Comparison of ENCODE assay signal across 18 cellular contexts in genomic region chr1:153693466-153693865, GRCh38. TPM values are rescaled to one million over a fixed set of nuclear protein-coding genes. Genes with fewer than 3 reads are reported as not detected.
DNase-seq lines count a peak whose midpoint lies in the region; ATAC-seq, FAIRE-seq and TF ChIP-seq lines count a peak whose summit lies in the region.
"Had no signal": no experiment of that assay in that cellular context is flagged by ENCODE, and none has a peak within 500 bp of the region (broad histone marks: within the 10 kb centered on the region; RNA-seq: fewer than 3 reads in every experiment).

No MANE protein-coding gene starts in this region.

- peaks cover 4% of the 10 kb centered on the region for H3K36me3 ChIP-seq in right atrium auricular region

- no peak for ATAC-seq in Right ventricle myocardium inferior
- no peak for ATAC-seq in T-helper 17 cell
- ATAC-seq: A549 had no signal

- H3K36me3 Mint-ChIP-seq in T-helper 17 cell (ENCODE audit: low read depth) (no peaks in the 10 kb centered on the region), nephron (ENCODE audit: low read depth) (peaks cover 4% of the 10 kb centered on the region)

- H3K4me3 Mint-ChIP-seq in T-helper 17 cell (peak overlapping the region; percentile 52), nephron (no peak overlapping the region)
- H3K4me3 Mint-ChIP-seq: CD4-positive, alpha-beta T cell had no signal

- no peaks in the 10 kb centered on the region for H3K27me3 ChIP-seq in right atrium auricular region

- H3K27ac ChIP-seq in right atrium auricular region: no peak overlapping the region
- H3K27ac ChIP-seq: 22Rv1, A549, C4-2B, HL-60 had no signal

- TF ChIP-seq CTCF in right atrium auricular region (IDR thresholded peaks at IDR 0.05) (no peak), nephron (IDR thresholded peaks at IDR 0.05; ENCODE audit: unreplicated experiment in 3 of 3) (no peak)

- peaks cover 0 to 16% of the 10 kb centered on the region in 2 donors for H3K4me1 ChIP-seq in right atrium auricular region

- H3K4me3 ChIP-seq in right atrium auricular region: no peak overlapping the region
- H3K4me3 ChIP-seq: A549 had no signal

- no peaks in the 10 kb centered on the region for H3K9me3 ChIP-seq in right atrium auricular region
- no peaks in the 10 kb centered on the region for H3K9me3 ChIP-seq in T-helper 17 cell (ENCODE audit: control insufficient read depth, low read length, poor library complexity, severe bottlenecking)
- H3K9me3 ChIP-seq: A549 had no signal

- DNase-seq in Right ventricle myocardium inferior (ENCODE audit: missing footprints) (peak; percentile 64), right atrium auricular region (ENCODE audit: low spot score) (no peak), T-helper 17 cell (no peak), GM19239 (ENCODE audit: insufficient read length, low spot score) (no peak), inferior parietal cortex (ENCODE audit: extremely low spot score) (no peak), NCI-H2171 treated with DMSO at 0.1 percent for 48 hours (lab: John Stamatoyannopoulos, UW) (no peak)
- DNase-seq: AML-193; CD4-positive, alpha-beta T cell; DMS153; DMS79 treated with DMSO at 0.1 percent for 48 hours; GF-D8; GOT3; H9 had no signal

- H3K4me1 Mint-ChIP-seq in T-helper 17 cell: peaks cover 5% of the 10 kb centered on the region
- peaks cover 18% of the 10 kb centered on the region for H3K4me1 Mint-ChIP-seq in nephron

- no peaks in the 10 kb centered on the region for H3K9me3 Mint-ChIP-seq in nephron
- H3K9me3 Mint-ChIP-seq: CD4-positive, alpha-beta T cell; H9 had no signal

- H3K27ac Mint-ChIP-seq in T-helper 17 cell (no peak overlapping the region), nephron (peak overlapping the region in 2 of 3 experiments; percentile 51 to 83)
- H3K27ac Mint-ChIP-seq: CD4-positive, alpha-beta T cell had no signal

- intact Hi-C loops in Right ventricle myocardium inferior (cut with DNase I): no loop called here

- H3K27me3 Mint-ChIP-seq in T-helper 17 cell: peaks cover 5% of the 10 kb centered on the region
- no peaks in the 10 kb centered on the region for H3K27me3 Mint-ChIP-seq in nephron (ENCODE audit: low read depth)

- no peak for FAIRE-seq in GM19239 (lab: Jason Lieb, UNC)
- FAIRE-seq: A549 had no signal

RNA-seq across cellular contexts. Expression of gene NPR1, which starts 15.0 kb away (rescaled TPM):
- total RNA-seq in Right ventricle myocardium inferior (14.6 TPM), right atrium auricular region (10 to 100 TPM; 19.3 to 42.9 TPM), T-helper 17 cell (not detected)
- total RNA-seq: CD4-positive, alpha-beta T cell had no signal

RNA-seq across cellular contexts. Expression of gene ILF2, which starts 22.7 kb away (rescaled TPM):
- total RNA-seq in Right ventricle myocardium inferior (60.4 TPM), right atrium auricular region (10 to 100 TPM; 69.2 to 80.9 TPM), T-helper 17 cell (100 to 1,000 TPM; 136 to 142 TPM)

RNA-seq across cellular contexts. Expression of gene INTS3, which starts 34.4 kb away (rescaled TPM):
- total RNA-seq in Right ventricle myocardium inferior (33.0 TPM), right atrium auricular region (10 to 100 TPM; 21.8 to 26.7 TPM), T-helper 17 cell (10 to 100 TPM; 33.6 to 47.6 TPM)

RNA-seq across cellular contexts. Expression of gene SNAPIN, which starts 35.0 kb away (rescaled TPM):
- 64.0 TPM for total RNA-seq in Right ventricle myocardium inferior
- 10 to 100 TPM; 60.8 to 84.0 TPM for total RNA-seq in right atrium auricular region
- total RNA-seq in T-helper 17 cell: 10 to 100 TPM; 17.6 to 18.2 TPM

RNA-seq across cellular contexts. Expression of gene CHTOP, which starts 59.6 kb away (rescaled TPM):
- total RNA-seq in Right ventricle myocardium inferior (72.1 TPM), right atrium auricular region (10 to 100 TPM; 38.2 to 50.1 TPM), T-helper 17 cell (10 to 100 TPM; 82.0 to 82.4 TPM)

Comparison
In these comparisons a context has a peak if more than half of its experiments do, and no peak if none do; other contexts are left out.
1. RNA of gene NPR1, which starts 15.0 kb away (total RNA-seq): 19.3 to 42.9 TPM in right atrium auricular region and 14.6 TPM in Right ventricle myocardium inferior (single experiment); not detected in T-helper 17 cell; every median in the first group is over 10 times any median in the second.